8 cellular contexts compared by ENCODE assay signal in genomic region chr3:98901465-98902174, GRCh38. TPM values are rescaled to one million over a fixed set of nuclear protein-coding genes. Genes with fewer than 3 reads are reported as not detected.
DNase-seq lines count a peak whose midpoint lies in the region; ATAC-seq, FAIRE-seq and TF ChIP-seq lines count a peak whose summit lies in the region.

TSS of gene DCBLD2 (minus strand) at chr3:98901695. CDS start at chr3:98901326, 369 bp downstream.

- peak; percentile 59; the same call in 1 of the 2 replicates for TF ChIP-seq POLR2A in GM12891 (IDR thresholded peaks at IDR 0.05; ENCODE audit: low read depth, low read length)

- DNase-seq in GM12891 (ENCODE audit: insufficient read length, low spot score), result peak; percentile 97
- peak; percentile 89 for DNase-seq in NCI-H1417 treated with DMSO at 0.1 percent for 48 hours (lab: John Stamatoyannopoulos, UW)
- DNase-seq in T-helper 17 cell, result peak; percentile 66 to 88 (median 79)
- peak; percentile 98 for DNase-seq in left cardiac atrium
- DNase-seq in posterior cingulate gyrus, result peak; percentile 97 to 100 (median 99)
- peak; percentile 96 for DNase-seq in type B pancreatic cell (ENCODE audit: extremely low spot score, unreplicated experiment)

- H3K9me3 Mint-ChIP-seq in type B pancreatic cell, result no peaks in the 10 kb centered on the region

- peak within 1 kb of the TSS; percentile 89 for H3K27ac Mint-ChIP-seq in T-helper 17 cell
- H3K27ac Mint-ChIP-seq in type B pancreatic cell, result peak within 1 kb of the TSS; percentile 83

- peak; percentile 99 for ATAC-seq in HG02798 (IDR thresholded peaks at IDR 0.05; ENCODE audit: poor library complexity, unreplicated experiment)
- peak; percentile 99 for ATAC-seq in T-helper 17 cell
- peak; percentile 98 to 99 for ATAC-seq in left cardiac atrium

- TF ChIP-seq CTCF in type B pancreatic cell (conservative IDR thresholded peaks at IDR 0.05), result no peak

- peaks cover 11% of the 10 kb centered on the region for H3K4me1 Mint-ChIP-seq in T-helper 17 cell
- peaks cover 5% of the 10 kb centered on the region for H3K4me1 Mint-ChIP-seq in type B pancreatic cell (ENCODE audit: unreplicated experiment)

- peak within 1 kb of the TSS; percentile 94 for H3K27ac ChIP-seq in angular gyrus (ENCODE audit: low read depth, low read length)

- H3K36me3 Mint-ChIP-seq in T-helper 17 cell (ENCODE audit: low read depth), result no peaks in the 10 kb centered on the region
- peaks cover 5% of the 10 kb centered on the region for H3K36me3 Mint-ChIP-seq in type B pancreatic cell

- H3K9me3 ChIP-seq in T-helper 17 cell (ENCODE audit: control insufficient read depth, low read length, poor library complexity, severe bottlenecking), result no peaks in the 10 kb centered on the region

- H3K27me3 Mint-ChIP-seq in T-helper 17 cell (peaks cover 13% of the 10 kb centered on the region), type B pancreatic cell (no peaks in the 10 kb centered on the region)

- H3K4me3 Mint-ChIP-seq in T-helper 17 cell (peak within 1 kb of the TSS; percentile 96), type B pancreatic cell (peak within 1 kb of the TSS; percentile 93)

- intact Hi-C loops in left cardiac atrium (cut with DNase I) (no loop called here), posterior cingulate gyrus (cut with DNase I) (loop anchor here (5.0 kb wide), 3 partner anchors 84 to 309 kb away; partner anchors contain the start of gene CPOX)

- FAIRE-seq in GM12891 (lab: Jason Lieb, UNC), result peak; percentile 99

TF ChIP-seq in GM12891, 5 proteins besides CTCF, POLR2A, EP300 and RAD21:
- no peak for TF ChIP-seq PAX5 (IDR thresholded peaks at IDR 0.05; ENCODE audit: insufficient read depth, low read length, severe bottlenecking)
- no peak for TF ChIP-seq TAF1 (IDR thresholded peaks at IDR 0.05; ENCODE audit: low read depth, low read length)
- no peak for TF ChIP-seq SPI1 (IDR thresholded peaks at IDR 0.05; ENCODE audit: low read depth, low read length)
- peak; percentile 34; the same call in 1 of the 2 replicates for TF ChIP-seq POLR2AphosphoS5 (IDR thresholded peaks at IDR 0.05; ENCODE audit: low read depth, low read length)

RNA-seq across cellular contexts. Expression of gene DCBLD2, which starts in this region (rescaled TPM):
- polyA plus RNA-seq in GM12891 (2012; ENCODE audit: low read depth, missing spikeins), result 1.0 TPM
- total RNA-seq in T-helper 17 cell (1 to 10 TPM in 1 of 2 donors, under 1 TPM in 1; 0.37 to 2.0 TPM), left cardiac atrium (10 to 100 TPM; 35.7 to 38.2 TPM), type B pancreatic cell (ENCODE audit: low replicate concordance) (29.2 and 51.2 TPM in 2 replicates)

Comparison
In these comparisons a context has a peak if more than half of its experiments do, and no peak if none do; other contexts are left out.
1. Peak in every context shown above with its lines: DNase-seq, ATAC-seq and H3K27ac ChIP-seq.
2. RNA of gene DCBLD2 (total RNA-seq): 29.2 to 51.2 TPM in type B pancreatic cell and 35.7 to 38.2 TPM in left cardiac atrium; 0.37 to 2.0 TPM in T-helper 17 cell; every median in the first group is over 10 times any median in the second.